In genomic region chr17:19728114-19728495, GRCh38 we compare ENCODE assay signal across 8 cellular contexts. TPM values are rescaled to one million over a fixed set of nuclear protein-coding genes. Genes with fewer than 3 reads are reported as not detected.
DNase-seq lines count a peak whose midpoint lies in the region; ATAC-seq and TF ChIP-seq lines count a peak whose summit lies in the region.

No MANE protein-coding gene starts in this region.

- no peaks in the 10 kb centered on the region for H3K9me3 Mint-ChIP-seq in activated naive CD4-positive, alpha-beta T cell treated with anti-CD3 and anti-CD28 coated beads, Interleukin-2, amount 10 ng/mL, durations not matched to agents 7 days and 5 days

- peaks cover 17% of the 10 kb centered on the region for H3K4me1 Mint-ChIP-seq in activated naive CD4-positive, alpha-beta T cell treated with anti-CD3 and anti-CD28 coated beads, Interleukin-2, amount 10 ng/mL, durations not matched to agents 7 days and 5 days
- peaks cover 12% of the 10 kb centered on the region for H3K4me1 Mint-ChIP-seq in T-helper 17 cell

- H3K79me2 ChIP-seq in parathyroid adenoma: no peaks in the 10 kb centered on the region

- no peak overlapping the region for H3K4me3 Mint-ChIP-seq in activated naive CD4-positive, alpha-beta T cell treated with anti-CD3 and anti-CD28 coated beads, Interleukin-2, amount 10 ng/mL, durations not matched to agents 7 days and 5 days
- no peak overlapping the region for H3K4me3 Mint-ChIP-seq in T-helper 17 cell

- peaks cover 32% of the 10 kb centered on the region for H3K27me3 Mint-ChIP-seq in activated naive CD4-positive, alpha-beta T cell treated with anti-CD3 and anti-CD28 coated beads, Interleukin-2, amount 10 ng/mL, durations not matched to agents 7 days and 5 days
- H3K27me3 Mint-ChIP-seq in T-helper 17 cell: no peaks in the 10 kb centered on the region

- H3K36me3 ChIP-seq in Peyer's patch (no peaks in the 10 kb centered on the region), parathyroid adenoma (ENCODE audit: control insufficient read depth, insufficient read depth, low read length) (no peaks in the 10 kb centered on the region)

- no peak overlapping the region for H3K27ac Mint-ChIP-seq in activated naive CD4-positive, alpha-beta T cell treated with anti-CD3 and anti-CD28 coated beads, Interleukin-2, amount 10 ng/mL, durations not matched to agents 7 days and 5 days
- H3K27ac Mint-ChIP-seq in T-helper 17 cell: no peak overlapping the region

- CTCF ChIA-PET in activated naive CD4-positive, alpha-beta T cell treated with anti-CD3 and anti-CD28 coated beads, Interleukin-2, amount 10 ng/mL, durations not matched to agents 7 days and 5 days (lab: Charles Lee): interaction anchor here (0.7 to 1.4 kb wide), 2 partner anchors 13 to 213 kb away, joined by 3 read pairs; no protein-coding TSS in a partner anchor

- no peaks in the 10 kb centered on the region for H3K9me3 ChIP-seq in Peyer's patch
- no peaks in the 10 kb centered on the region for H3K9me3 ChIP-seq in parathyroid adenoma (ENCODE audit: control insufficient read depth, low read length)
- H3K9me3 ChIP-seq in T-helper 17 cell (ENCODE audit: control insufficient read depth, low read length, poor library complexity, severe bottlenecking): no peaks in the 10 kb centered on the region

- TF ChIP-seq CTCF in Peyer's patch (IDR thresholded peaks at IDR 0.05) (no peak), parathyroid adenoma (IDR thresholded peaks at IDR 0.05) (no peak)

- H3K4me1 ChIP-seq in Peyer's patch (peaks cover 0 to 23% (median 5%) of the 10 kb centered on the region in 4 donors), parathyroid adenoma (peaks cover 20% of the 10 kb centered on the region)

- ATAC-seq in T-helper 17 cell: no peak
- ATAC-seq in HG02870 (IDR thresholded peaks at IDR 0.05; ENCODE audit: unreplicated experiment): no peak

- H3K27me3 ChIP-seq in Peyer's patch (no peaks in the 10 kb centered on the region), parathyroid adenoma (ENCODE audit: control insufficient read depth, insufficient read depth, low read length) (no peaks in the 10 kb centered on the region)

- no peak for TF ChIP-seq POLR2A in Peyer's patch (IDR thresholded peaks at IDR 0.05)

- H3K4me2 ChIP-seq in parathyroid adenoma (ENCODE audit: low read length): peak overlapping the region; percentile 51

- DNase-seq in GM03348 (ENCODE audit: low spot score): peak; percentile 82
- DNase-seq in Peyer's patch: peak; percentile 35 to 83 (median 77)
- DNase-seq in fibroblast of peridontal ligament (ENCODE audit: extremely low read depth): peak; percentile 91
- DNase-seq in activated CD4-positive, alpha-beta T cell treated with anti-CD3 and anti-CD28 coated beads, Interleukin-2, amount 50 U/mL, for 4 hours: no peak
- DNase-seq in activated naive CD4-positive, alpha-beta T cell treated with anti-CD3 and anti-CD28 coated beads, Interleukin-2, amount 10 ng/mL, durations not matched to agents 7 days and 5 days: no peak
- DNase-seq in T-helper 17 cell: no peak

- peak overlapping the region; percentile 78 for H2AFZ ChIP-seq in parathyroid adenoma

- no peaks in the 10 kb centered on the region for H3K36me3 Mint-ChIP-seq in activated naive CD4-positive, alpha-beta T cell treated with anti-CD3 and anti-CD28 coated beads, Interleukin-2, amount 10 ng/mL, durations not matched to agents 7 days and 5 days
- H3K36me3 Mint-ChIP-seq in T-helper 17 cell (ENCODE audit: low read depth): no peaks in the 10 kb centered on the region

- H3K9ac ChIP-seq in parathyroid adenoma: peak overlapping the region; percentile 13

- H3K27ac ChIP-seq in Peyer's patch (peak overlapping the region; percentile 69 to 89 (median 78)), parathyroid adenoma (peak overlapping the region; percentile 79)

- H3K4me3 ChIP-seq in Peyer's patch: no peak overlapping the region
- H3K4me3 ChIP-seq in parathyroid adenoma (ENCODE audit: low read depth, low read length): no peak overlapping the region

RNA-seq across cellular contexts. Expression of gene SLC47A2, which starts 11.7 kb away (rescaled TPM):
- total RNA-seq in Peyer's patch (1 to 10 TPM in 3 of 4 donors, not detected in 1; 3.9 to 6.8 (median 6.3) TPM), T-helper 17 cell (not detected)

RNA-seq across cellular contexts. Expression of gene ALDH3A1, which starts 20.0 kb away (rescaled TPM):
- 10 to 100 TPM in 1 of 4 donors, 1 to 10 TPM in 3; 1.7 to 23.1 (median 3.2) TPM for total RNA-seq in Peyer's patch
- total RNA-seq in T-helper 17 cell: not detected

Comparison
In these comparisons a context has a peak if more than half of its experiments do, and no peak if none do; other contexts are left out.
1. DNase-seq: peak in GM03348 (single experiment), Peyer's patch (3 of 3) and fibroblast of peridontal ligament (single experiment); none in activated CD4-positive, alpha-beta T cell treated with anti-CD3 and anti-CD28 coated beads, Interleukin-2, amount 50 U/mL, for 4 hours (0 of 2), activated naive CD4-positive, alpha-beta T cell treated with anti-CD3 and anti-CD28 coated beads, Interleukin-2, amount 10 ng/mL, durations not matched to agents 7 days and 5 days (single experiment) and T-helper 17 cell (0 of 3).